Comparison of ENCODE assay signal across 23 cellular contexts in genomic region chr14:23546450-23547035, GRCh38. TPM values are rescaled to one million over a fixed set of nuclear protein-coding genes. Genes with fewer than 3 reads are reported as not detected.
DNase-seq lines count a peak whose midpoint lies in the region; ATAC-seq, FAIRE-seq and TF ChIP-seq lines count a peak whose summit lies in the region.
"Had no signal": no experiment of that assay in that cellular context is flagged by ENCODE, and none has a peak within 500 bp of the region (broad histone marks: within the 10 kb centered on the region; RNA-seq: fewer than 3 reads in every experiment).

No MANE protein-coding gene starts in this region.

- POLR2A ChIA-PET in HepG2 (lab: Yijun Ruan, JAX), result interaction anchor here (0.8 to 1.8 kb wide), 8 partner anchors 8 to 225 kb away, joined by 3 to 11 read pairs (median 4); partner anchors contain the start of gene PABPN1

- H3K9ac ChIP-seq in HepG2 (ENCODE audit: insufficient read depth, low read depth, low read length) (no peak overlapping the region), H9 (ENCODE audit: extremely low read depth, insufficient read length, low read length) (no peak overlapping the region)
- H3K9ac ChIP-seq: GM23248 had no signal

- H2BK120ac ChIP-seq in H9 (ENCODE audit: low read depth, low read length, poor library complexity, severe bottlenecking), result no peak overlapping the region

- FAIRE-seq in HepG2 (lab: Jason Lieb, UNC), result no peak
- FAIRE-seq: GM12878, GM19239, H54 had no signal

- no peaks in the 10 kb centered on the region for H3K79me1 ChIP-seq in H9 (ENCODE audit: insufficient read depth, low read depth, low read length, poor library complexity, severe bottlenecking)

- H2BK12ac ChIP-seq in H9 (ENCODE audit: insufficient read length, low read depth, low read length), result no peak overlapping the region

- H3K9me3 Mint-ChIP-seq in H9 (no peaks in the 10 kb centered on the region), glutamatergic neuron (ENCODE audit: unreplicated experiment) (peaks cover 12% of the 10 kb centered on the region)
- H3K9me3 Mint-ChIP-seq in activated CD8-positive, alpha-beta memory T cell treated with anti-CD3 and anti-CD28 coated beads, Interleukin-2, amount 10 ng/mL, durations not matched to agents 7 days and 5 days (ENCODE audit: low read depth), result no peaks in the 10 kb centered on the region
- H3K9me3 Mint-ChIP-seq: CD4-positive, CD25-positive, alpha-beta regulatory T cell; CD8-positive, alpha-beta T cell had no signal

- CTCF ChIA-PET in HepG2 (lab: Yijun Ruan, JAX; ENCODE audit: low intra/inter-chr PET ratio, low total read pairs), result no interaction called here
- CTCF ChIA-PET in activated CD8-positive, alpha-beta memory T cell treated with anti-CD3 and anti-CD28 coated beads, Interleukin-2, amount 10 ng/mL, durations not matched to agents 7 days and 5 days (lab: Charles Lee), result interaction anchor here (0.8 kb wide), 1 partner anchor 12 kb away, joined by 3 read pairs; no protein-coding TSS in a partner anchor

- no peak overlapping the region for H3K4me3 ChIP-seq in HepG2 (replicated peaks in 1 of 3; ENCODE audit: insufficient read depth in 1 of 3, low read depth in 2 of 3, low read length in 3 of 3)
- no peak overlapping the region for H3K4me3 ChIP-seq in right lobe of liver
- no peak overlapping the region for H3K4me3 ChIP-seq in gastrocnemius medialis
- H3K4me3 ChIP-seq: GM12878, GM23248 had no signal

- no peak overlapping the region for H3K4ac ChIP-seq in H9 (ENCODE audit: low read depth, low read length)

- H3K4me1 Mint-ChIP-seq in H9 (peaks cover 13% of the 10 kb centered on the region in 2 experiments), glutamatergic neuron (ENCODE audit: low read depth, unreplicated experiment) (peaks cover 14% of the 10 kb centered on the region)
- H3K4me1 Mint-ChIP-seq in activated CD8-positive, alpha-beta memory T cell treated with anti-CD3 and anti-CD28 coated beads, Interleukin-2, amount 10 ng/mL, durations not matched to agents 7 days and 5 days, result no peaks in the 10 kb centered on the region

- H3T11ph ChIP-seq in H9 (ENCODE audit: low read length), result no peak overlapping the region

- H2AK5ac ChIP-seq in H9 (ENCODE audit: insufficient read length, low read length), result no peak overlapping the region

- no peak overlapping the region for H3K14ac ChIP-seq in H9 (ENCODE audit: insufficient read depth, low read length)

- H3K4me3 Mint-ChIP-seq in H9 (0 out of 5 replicates have a peak overlapping the region, but pooled peaks of 1 of the 2 experiments have one; percentile 54), glutamatergic neuron (ENCODE audit: unreplicated experiment) (peak overlapping the region; percentile 78)
- no peak overlapping the region for H3K4me3 Mint-ChIP-seq in activated CD8-positive, alpha-beta memory T cell treated with anti-CD3 and anti-CD28 coated beads, Interleukin-2, amount 10 ng/mL, durations not matched to agents 7 days and 5 days
- H3K4me3 Mint-ChIP-seq: CD4-positive, CD25-positive, alpha-beta regulatory T cell; CD8-positive, alpha-beta T cell had no signal

- no peak overlapping the region for H2BK20ac ChIP-seq in H9 (ENCODE audit: low read depth, low read length, poor library complexity, severe bottlenecking)

- H3K56ac ChIP-seq in H9 (ENCODE audit: insufficient read length, low read depth, low read length), result no peak overlapping the region

- WGBS in HepG2 (ENCODE audit: low lambda C conversion rate), result 34% methylated on average over 10 of the region's 10 CpGs
- 68% methylated on average over 8 of the region's 10 CpGs for WGBS in right lobe of liver (ENCODE audit: insufficient coverage, low coverage, low lambda C conversion rate, missing lambda C conversion rate)
- WGBS in H9 (ENCODE audit: extremely low coverage, insufficient read length, low lambda C conversion rate), result no CpG with 5 or more reads among the region's 10 CpGs

- H3K27me3 Mint-ChIP-seq in H9 (ENCODE audit: low read depth) (no peaks in the 10 kb centered on the region; the same call in 1 of the 2 replicates), glutamatergic neuron (ENCODE audit: unreplicated experiment) (peaks cover 17% of the 10 kb centered on the region)
- no peaks in the 10 kb centered on the region for H3K27me3 Mint-ChIP-seq in activated CD8-positive, alpha-beta memory T cell treated with anti-CD3 and anti-CD28 coated beads, Interleukin-2, amount 10 ng/mL, durations not matched to agents 7 days and 5 days

- H2AFZ ChIP-seq in HepG2 (ENCODE audit: low read length) (no peak overlapping the region), H9 (ENCODE audit: low read length) (no peak overlapping the region)
- H2AFZ ChIP-seq: GM23248 had no signal

- H2BK15ac ChIP-seq in H9 (ENCODE audit: low read depth, low read length), result no peak overlapping the region

- no peak overlapping the region for H4K91ac ChIP-seq in H9 (ENCODE audit: insufficient read length, low read depth, low read length)

- no peak overlapping the region for H4K8ac ChIP-seq in H9 (replicated peaks; ENCODE audit: insufficient read length, low read depth, low read length)

- in situ Hi-C loops in HepG2 (cut with HindIII; ENCODE audit: extremely low pct_ligation_motif_present, low pct_unique_long_range_greater_than_20kb), result no loop called here
- in situ Hi-C loops in gastrocnemius medialis (cut with MboI; ENCODE audit: low sequenced_read_pairs in 4 of 4), result loop anchor here in 1 of 4 donors (10.0 kb wide), 1 partner anchor 52 kb away; no protein-coding TSS in a partner anchor
- in situ Hi-C loops in G401 (cut with HindIII; ENCODE audit: low sequenced_read_pairs), result no loop called here

- H3K9me3 ChIP-seq in HepG2 (ENCODE audit: low read length) (no peaks in the 10 kb centered on the region), right lobe of liver (no peaks in the 10 kb centered on the region), H9 (ENCODE audit: control insufficient read depth, low read depth, low read length) (no peaks in the 10 kb centered on the region), gastrocnemius medialis (no peaks in the 10 kb centered on the region)
- H3K9me3 ChIP-seq: Caco-2 had no signal

- H3K36me3 Mint-ChIP-seq in H9 (ENCODE audit: insufficient read depth in 1 of 3, low read depth in 3 of 3) (peaks cover 13 to 28% (median 13%) of the 10 kb centered on the region in 3 experiments; a peak in 6 of 7 replicates), glutamatergic neuron (ENCODE audit: unreplicated experiment) (no peaks in the 10 kb centered on the region)
- no peaks in the 10 kb centered on the region for H3K36me3 Mint-ChIP-seq in activated CD8-positive, alpha-beta memory T cell treated with anti-CD3 and anti-CD28 coated beads, Interleukin-2, amount 10 ng/mL, durations not matched to agents 7 days and 5 days
- H3K36me3 Mint-ChIP-seq: CD4-positive, CD25-positive, alpha-beta regulatory T cell; CD8-positive, alpha-beta T cell had no signal

- H3K18ac ChIP-seq in H9 (ENCODE audit: insufficient read length, low read depth, low read length), result no peak overlapping the region

- H4K5ac ChIP-seq in H9 (ENCODE audit: insufficient read length, low read depth, low read length), result no peak overlapping the region

- H3K4me2 ChIP-seq in HepG2 (ENCODE audit: low read depth, low read length), result peak overlapping the region; percentile 10
- no peak overlapping the region for H3K4me2 ChIP-seq in H9 (ENCODE audit: insufficient read depth, insufficient read length, low read length)

- intact Hi-C loops in HepG2 (cut with micrococcal nuclease; ENCODE audit: unreplicated experiment), result no loop called here
- intact Hi-C loops in right lobe of liver (cut with DNase I), result no loop called here
- intact Hi-C loops in gastrocnemius medialis (cut with DNase I; ENCODE audit: low total_unique reads), result no loop called here

- TF ChIP-seq CTCF in HepG2 (CRISPR knock-in tag; IDR thresholded peaks at IDR 0.05) (no peak), right lobe of liver (IDR thresholded peaks at IDR 0.05) (no peak), H9 (conservative IDR thresholded peaks at IDR 0.05) (no peak), glutamatergic neuron (IDR thresholded peaks at IDR 0.05; ENCODE audit: partially characterized antibody, unreplicated experiment) (no peak), gastrocnemius medialis (IDR thresholded peaks at IDR 0.05 in 4 of 5, conservative IDR thresholded peaks at IDR 0.05 in 1 of 5) (no peak)

- no peaks in the 10 kb centered on the region for H3K79me2 ChIP-seq in HepG2 (ENCODE audit: insufficient read depth, low read length)
- peaks cover 13% of the 10 kb centered on the region; the same call in 1 of the 2 replicates for H3K79me2 ChIP-seq in H9 (ENCODE audit: insufficient read depth, low read length)

- H3K36me3 ChIP-seq in HepG2 (replicated peaks in 1 of 2; ENCODE audit: control insufficient read depth in 1 of 2, insufficient read depth in 2 of 2, low read length in 2 of 2), result no peaks in the 10 kb centered on the region
- H3K36me3 ChIP-seq in right lobe of liver, result no peaks in the 10 kb centered on the region
- no peaks in the 10 kb centered on the region for H3K36me3 ChIP-seq in gastrocnemius medialis

- DNase-seq in HepG2 (ENCODE audit: low spot score), result no peak
- no peak for DNase-seq in right lobe of liver
- no peak for DNase-seq in H9
- DNase-seq in glutamatergic neuron, result no peak
- DNase-seq in gastrocnemius medialis, result no peak
- no peak for DNase-seq in G401 (ENCODE audit: low spot score)
- DNase-seq in activated CD8-positive, alpha-beta memory T cell treated with anti-CD3 and anti-CD28 coated beads, Interleukin-2, amount 10 ng/mL, durations not matched to agents 7 days and 5 days, result no peak
- DNase-seq: Caco-2; CD4-positive, CD25-positive, alpha-beta regulatory T cell; CD8-positive, alpha-beta T cell; DMS153; DND-41; GDM1; GM23248; HCEC 1CT had no signal

- ATAC-seq in HepG2 (peak; percentile 37), right lobe of liver (no peak), gastrocnemius medialis (no peak)
- ATAC-seq in activated CD4-positive, CD25-positive, alpha-beta regulatory T cell treated with anti-CD3 and anti-CD28 coated beads, Interleukin-2, amount 50 U/mL, for 24 hours, result no peak
- ATAC-seq in activated CD8-positive, alpha-beta memory T cell treated with anti-CD3 and anti-CD28 coated beads, Interleukin-2, amount 10 ng/mL, durations not matched to agents 7 days and 5 days, result no peak
- ATAC-seq: CD8-positive, alpha-beta T cell; GM12878 had no signal

- H3K4me1 ChIP-seq in HepG2 (ENCODE audit: insufficient read depth, low read length) (peaks cover 67% of the 10 kb centered on the region), right lobe of liver (no peaks in the 10 kb centered on the region), H9 (ENCODE audit: insufficient read depth, low read length) (peaks cover 49% of the 10 kb centered on the region; the same call in 1 of the 2 replicates), gastrocnemius medialis (peaks cover 0 to 11% of the 10 kb centered on the region in 2 donors)
- H3K4me1 ChIP-seq: Caco-2 had no signal

- TF ChIP-seq EP300 in HepG2 (IDR thresholded peaks at IDR 0.05; ENCODE audit: low read depth in 2 of 2, low read length in 2 of 2) (no peak), HepG2 (CRISPR knock-in tag; IDR thresholded peaks at IDR 0.05; ENCODE audit: borderline replicate concordance) (no peak)

- no peak overlapping the region for H2BK5ac ChIP-seq in H9 (ENCODE audit: insufficient read length, low read length)

- H3K27ac Mint-ChIP-seq in H9 (peak overlapping the region in 2 of 3 experiments; percentile 95 to 98; a peak in 2 of 7 replicates), glutamatergic neuron (ENCODE audit: unreplicated experiment) (peak overlapping the region; percentile 12)
- no peak overlapping the region for H3K27ac Mint-ChIP-seq in activated CD8-positive, alpha-beta memory T cell treated with anti-CD3 and anti-CD28 coated beads, Interleukin-2, amount 10 ng/mL, durations not matched to agents 7 days and 5 days
- H3K27ac Mint-ChIP-seq: CD4-positive, CD25-positive, alpha-beta regulatory T cell; CD8-positive, alpha-beta T cell had no signal

- TF ChIP-seq POLR2A in HepG2 (IDR thresholded peaks at IDR 0.05; ENCODE audit: insufficient read depth in 1 of 2, low read depth in 2 of 2, low read length in 2 of 2) (no peak), right lobe of liver (IDR thresholded peaks at IDR 0.05) (no peak), gastrocnemius medialis (IDR thresholded peaks at IDR 0.05) (no peak)

- H3K23ac ChIP-seq in H9 (ENCODE audit: insufficient read length, low read depth, low read length), result no peak overlapping the region

- no peak for TF ChIP-seq RAD21 in HepG2 (CRISPR knock-in tag; IDR thresholded peaks at IDR 0.05)

- no peaks in the 10 kb centered on the region; a peak in 1 of 5 replicates for H3K27me3 ChIP-seq in HepG2 (ENCODE audit: control insufficient read depth in 1 of 2, insufficient read depth in 2 of 2, low read length in 2 of 2)
- no peaks in the 10 kb centered on the region for H3K27me3 ChIP-seq in right lobe of liver
- no peaks in the 10 kb centered on the region for H3K27me3 ChIP-seq in H9 (ENCODE audit: insufficient read depth, low read length)
- H3K27me3 ChIP-seq in gastrocnemius medialis, result no peaks in the 10 kb centered on the region

- BruUV-seq in HepG2 (replicated peaks; lab: Mats Ljungman, UMichigan), result no TSS peak

- no peak overlapping the region for H3K27ac ChIP-seq in HepG2 (ENCODE audit: extremely low read length, insufficient read depth, low read length)
- no peak overlapping the region for H3K27ac ChIP-seq in right lobe of liver
- H3K27ac ChIP-seq in H9 (ENCODE audit: insufficient read length, low read depth, low read length), result no peak overlapping the region
- peak overlapping the region in 3 of 4 donors; percentile 9 to 47 (median 37) for H3K27ac ChIP-seq in gastrocnemius medialis
- H3K27ac ChIP-seq: C4-2B, GM23248 had no signal

- peaks cover 21% of the 10 kb centered on the region for H3K23me2 ChIP-seq in H9 (ENCODE audit: insufficient read length, low read depth, low read length, poor library complexity, severe bottlenecking)

- H4K20me1 ChIP-seq in HepG2 (ENCODE audit: insufficient read depth, low read length) (no peaks in the 10 kb centered on the region), H9 (ENCODE audit: control insufficient read depth, insufficient read depth, insufficient read length) (no peaks in the 10 kb centered on the region)

RNA-seq across cellular contexts. Expression of gene ZFHX2, which starts 5.0 kb away (rescaled TPM):
- total RNA-seq in HepG2 (2016; rRNA removed; fragmentation: Illumina TruSeq; extraction: Trizol) (0.44 and 0.49 TPM in 2 replicates), right lobe of liver (under 1 TPM; 0.33 to 0.83 (median 0.47) TPM), H9 (2021) (19.2 and 19.4 TPM in 2 replicates), glutamatergic neuron (ENCODE audit: unreplicated experiment) (39.1 TPM), gastrocnemius medialis (under 1 TPM in 3 of 4 donors, not detected in 1; 0.23 to 0.44 (median 0.41) TPM)
- 0.81 and 0.88 TPM in 2 replicates for total RNA-seq in HepG2 (2016; cell fraction: cytosol; rRNA removed; fragmentation: Illumina TruSeq; extraction: Trizol; ENCODE audit: low read depth)
- total RNA-seq in HepG2 (2016; cell fraction: insoluble cytoplasmic fraction; rRNA removed; fragmentation: Illumina TruSeq; extraction: Trizol), result 0.39 and 0.40 TPM in 2 replicates
- total RNA-seq in HepG2 (2016; cell fraction: membrane; rRNA removed; fragmentation: Illumina TruSeq; extraction: Trizol), result 0.49 and 0.62 TPM in 2 replicates
- total RNA-seq in HepG2 (2016; cell fraction: nucleus; rRNA removed; fragmentation: Illumina TruSeq; extraction: Trizol), result 0.78 and 1.1 TPM in 2 replicates
- polyA plus RNA-seq in HepG2 (2011; rRNA removed), result 0.17 and 0.24 TPM in 2 replicates
- 0.04 and 0.22 TPM in 2 replicates for polyA plus RNA-seq in HepG2 (2011; cell fraction: cytosol; rRNA removed)
- 1.2 and 1.4 TPM in 2 replicates for polyA plus RNA-seq in HepG2 (2011; cell fraction: nucleus; rRNA removed)
- 0.92 and 0.93 TPM in 2 replicates for polyA plus RNA-seq in HepG2 (2012)
- 0.29 TPM in 2 replicates for polyA plus RNA-seq in HepG2 (2016; cell fraction: cytosol; fragmentation: Illumina TruSeq; extraction: Trizol; ENCODE audit: low read depth)
- 0.53 and 0.73 TPM in 2 replicates for polyA plus RNA-seq in HepG2 (2016; cell fraction: insoluble cytoplasmic fraction; fragmentation: Illumina TruSeq; extraction: Trizol; ENCODE audit: low read depth)
- 0.19 and 0.22 TPM in 2 replicates for polyA plus RNA-seq in HepG2 (2016; cell fraction: membrane; fragmentation: Illumina TruSeq; extraction: Trizol; ENCODE audit: low read depth)
- 0.79 and 1.2 TPM in 2 replicates for polyA plus RNA-seq in HepG2 (2016; cell fraction: nucleus; fragmentation: Illumina TruSeq; extraction: Trizol; ENCODE audit: insufficient read depth, low read depth)
- polyA minus RNA-seq in HepG2 (2011; rRNA and poly(A)+ RNA removed; ENCODE audit: low replicate concordance), result 0.21 and 1.7 TPM in 2 replicates
- polyA minus RNA-seq in HepG2 (2011; cell fraction: cytosol; rRNA and poly(A)+ RNA removed), result 0.26 and 1.6 TPM in 2 replicates
- 1.7 and 2.2 TPM in 2 replicates for polyA minus RNA-seq in HepG2 (2011; cell fraction: nucleus; rRNA and poly(A)+ RNA removed)
- under 0.01 and 0.03 TPM in 2 replicates for total RNA-seq in G401 (2014; rRNA removed; shearing (Covaris generic))
- total RNA-seq in activated CD8-positive, alpha-beta memory T cell treated with anti-CD3 and anti-CD28 coated beads, Interleukin-2, amount 10 ng/mL, durations not matched to agents 7 days and 5 days, result 1 to 10 TPM; 1.8 to 2.7 TPM
- polyA plus RNA-seq: CD4-positive, CD25-positive, alpha-beta regulatory T cell had no signal

RNA-seq across cellular contexts. Expression of gene THTPA, which starts 9.5 kb away (rescaled TPM):
- total RNA-seq in HepG2 (2016; rRNA removed; fragmentation: Illumina TruSeq; extraction: Trizol), result 7.1 and 7.4 TPM in 2 replicates
- 6.0 and 6.1 TPM in 2 replicates for total RNA-seq in HepG2 (2016; cell fraction: cytosol; rRNA removed; fragmentation: Illumina TruSeq; extraction: Trizol; ENCODE audit: low read depth)
- 7.7 and 8.0 TPM in 2 replicates for total RNA-seq in HepG2 (2016; cell fraction: insoluble cytoplasmic fraction; rRNA removed; fragmentation: Illumina TruSeq; extraction: Trizol)
- 12.8 and 13.3 TPM in 2 replicates for total RNA-seq in HepG2 (2016; cell fraction: membrane; rRNA removed; fragmentation: Illumina TruSeq; extraction: Trizol)
- 5.8 and 5.9 TPM in 2 replicates for total RNA-seq in HepG2 (2016; cell fraction: nucleus; rRNA removed; fragmentation: Illumina TruSeq; extraction: Trizol)
- polyA plus RNA-seq in HepG2 (2011; rRNA removed), result 8.2 and 8.7 TPM in 2 replicates
- 3.6 and 5.0 TPM in 2 replicates for polyA plus RNA-seq in HepG2 (2011; cell fraction: cytosol; rRNA removed)
- 11.3 and 17.7 TPM in 2 replicates for polyA plus RNA-seq in HepG2 (2011; cell fraction: nucleus; rRNA removed)
- polyA plus RNA-seq in HepG2 (2012), result 3.9 and 4.2 TPM in 2 replicates
- 14.5 and 18.4 TPM in 2 replicates for polyA plus RNA-seq in HepG2 (2016; cell fraction: cytosol; fragmentation: Illumina TruSeq; extraction: Trizol; ENCODE audit: low read depth)
- 11.7 and 13.4 TPM in 2 replicates for polyA plus RNA-seq in HepG2 (2016; cell fraction: insoluble cytoplasmic fraction; fragmentation: Illumina TruSeq; extraction: Trizol; ENCODE audit: low read depth)
- 18.6 and 20.0 TPM in 2 replicates for polyA plus RNA-seq in HepG2 (2016; cell fraction: membrane; fragmentation: Illumina TruSeq; extraction: Trizol; ENCODE audit: low read depth)
- polyA plus RNA-seq in HepG2 (2016; cell fraction: nucleus; fragmentation: Illumina TruSeq; extraction: Trizol; ENCODE audit: insufficient read depth, low read depth), result 11.0 and 11.3 TPM in 2 replicates
- 10.0 and 22.9 TPM in 2 replicates for polyA minus RNA-seq in HepG2 (2011; rRNA and poly(A)+ RNA removed; ENCODE audit: low replicate concordance)
- 2.5 and 3.6 TPM in 2 replicates for polyA minus RNA-seq in HepG2 (2011; cell fraction: cytosol; rRNA and poly(A)+ RNA removed)
- 6.8 and 7.2 TPM in 2 replicates for polyA minus RNA-seq in HepG2 (2011; cell fraction: nucleus; rRNA and poly(A)+ RNA removed)
- total RNA-seq in right lobe of liver, result 10 to 100 TPM in 4 of 6 experiments, 1 to 10 TPM in 2; 8.2 to 15.0 (median 11.4) TPM
- 13.4 and 15.6 TPM in 2 replicates for total RNA-seq in H9 (2021)
- total RNA-seq in glutamatergic neuron (ENCODE audit: unreplicated experiment), result 19.3 TPM
- 10 to 100 TPM; 13.2 to 32.9 (median 21.4) TPM for total RNA-seq in gastrocnemius medialis
- total RNA-seq in G401 (2014; rRNA removed; shearing (Covaris generic)), result 12.9 and 22.2 TPM in 2 replicates
- total RNA-seq in activated CD8-positive, alpha-beta memory T cell treated with anti-CD3 and anti-CD28 coated beads, Interleukin-2, amount 10 ng/mL, durations not matched to agents 7 days and 5 days, result 10 to 100 TPM; 13.5 to 15.6 TPM

RNA-seq across cellular contexts. Expression of gene AP1G2, which starts 21.0 kb away (rescaled TPM):
- total RNA-seq in HepG2 (2016; rRNA removed; fragmentation: Illumina TruSeq; extraction: Trizol), result 39.4 and 96.9 TPM in 2 replicates
- total RNA-seq in HepG2 (2016; cell fraction: cytosol; rRNA removed; fragmentation: Illumina TruSeq; extraction: Trizol; ENCODE audit: low read depth), result 27.1 and 29.2 TPM in 2 replicates
- total RNA-seq in HepG2 (2016; cell fraction: insoluble cytoplasmic fraction; rRNA removed; fragmentation: Illumina TruSeq; extraction: Trizol), result 43.1 and 100 TPM in 2 replicates
- total RNA-seq in HepG2 (2016; cell fraction: membrane; rRNA removed; fragmentation: Illumina TruSeq; extraction: Trizol), result 15.6 and 15.9 TPM in 2 replicates
- total RNA-seq in HepG2 (2016; cell fraction: nucleus; rRNA removed; fragmentation: Illumina TruSeq; extraction: Trizol), result 143 and 149 TPM in 2 replicates
- 611 and 685 TPM in 2 replicates for polyA plus RNA-seq in HepG2 (2011; rRNA removed)
- 118 and 170 TPM in 2 replicates for polyA plus RNA-seq in HepG2 (2011; cell fraction: cytosol; rRNA removed)
- 4,733 and 5,679 TPM in 2 replicates for polyA plus RNA-seq in HepG2 (2011; cell fraction: nucleus; rRNA removed)
- 202 and 318 TPM in 2 replicates for polyA plus RNA-seq in HepG2 (2012)
- polyA plus RNA-seq in HepG2 (2016; cell fraction: cytosol; fragmentation: Illumina TruSeq; extraction: Trizol; ENCODE audit: low read depth), result 12.6 and 13.8 TPM in 2 replicates
- 49.4 and 63.1 TPM in 2 replicates for polyA plus RNA-seq in HepG2 (2016; cell fraction: insoluble cytoplasmic fraction; fragmentation: Illumina TruSeq; extraction: Trizol; ENCODE audit: low read depth)
- polyA plus RNA-seq in HepG2 (2016; cell fraction: membrane; fragmentation: Illumina TruSeq; extraction: Trizol; ENCODE audit: low read depth), result 18.9 and 19.4 TPM in 2 replicates
- 559 and 594 TPM in 2 replicates for polyA plus RNA-seq in HepG2 (2016; cell fraction: nucleus; fragmentation: Illumina TruSeq; extraction: Trizol; ENCODE audit: insufficient read depth, low read depth)
- polyA minus RNA-seq in HepG2 (2011; rRNA and poly(A)+ RNA removed; ENCODE audit: low replicate concordance), result 166 and 365 TPM in 2 replicates
- 55.5 and 58.2 TPM in 2 replicates for polyA minus RNA-seq in HepG2 (2011; cell fraction: cytosol; rRNA and poly(A)+ RNA removed)
- 527 and 596 TPM in 2 replicates for polyA minus RNA-seq in HepG2 (2011; cell fraction: nucleus; rRNA and poly(A)+ RNA removed)
- total RNA-seq in right lobe of liver, result 10 to 100 TPM; 13.6 to 25.9 (median 23.0) TPM
- total RNA-seq in H9 (2021), result 107 and 121 TPM in 2 replicates
- 105 TPM for total RNA-seq in glutamatergic neuron (ENCODE audit: unreplicated experiment)
- 10 to 100 TPM in 1 of 4 donors, 1 to 10 TPM in 3; 1.5 to 31.5 (median 7.8) TPM for total RNA-seq in gastrocnemius medialis
- 37.0 and 38.9 TPM in 2 replicates for total RNA-seq in G401 (2014; rRNA removed; shearing (Covaris generic))
- total RNA-seq in activated CD8-positive, alpha-beta memory T cell treated with anti-CD3 and anti-CD28 coated beads, Interleukin-2, amount 10 ng/mL, durations not matched to agents 7 days and 5 days, result 100 to 1,000 TPM; 222 to 294 TPM

RNA-seq across cellular contexts. Expression of gene JPH4, which starts 32.0 kb away (rescaled TPM):
- 0.14 and 0.22 TPM in 2 replicates for total RNA-seq in HepG2 (2016; rRNA removed; fragmentation: Illumina TruSeq; extraction: Trizol)
- 0.10 TPM in 1 of 2 replicates, not detected in the other for total RNA-seq in HepG2 (2016; cell fraction: cytosol; rRNA removed; fragmentation: Illumina TruSeq; extraction: Trizol; ENCODE audit: low read depth)
- 0.13 and 0.15 TPM in 2 replicates for total RNA-seq in HepG2 (2016; cell fraction: insoluble cytoplasmic fraction; rRNA removed; fragmentation: Illumina TruSeq; extraction: Trizol)
- total RNA-seq in HepG2 (2016; cell fraction: membrane; rRNA removed; fragmentation: Illumina TruSeq; extraction: Trizol), result 0.10 and 0.22 TPM in 2 replicates
- total RNA-seq in HepG2 (2016; cell fraction: nucleus; rRNA removed; fragmentation: Illumina TruSeq; extraction: Trizol), result 0.12 and 0.44 TPM in 2 replicates
- 0.08 and 0.16 TPM in 2 replicates for polyA plus RNA-seq in HepG2 (2011; rRNA removed)
- polyA plus RNA-seq in HepG2 (2011; cell fraction: cytosol; rRNA removed), result 0.15 and 0.18 TPM in 2 replicates
- 1.1 TPM in 2 replicates for polyA plus RNA-seq in HepG2 (2011; cell fraction: nucleus; rRNA removed)
- 0.16 and 0.54 TPM in 2 replicates for polyA plus RNA-seq in HepG2 (2012)
- 0.05 and 0.10 TPM in 2 replicates for polyA plus RNA-seq in HepG2 (2016; cell fraction: cytosol; fragmentation: Illumina TruSeq; extraction: Trizol; ENCODE audit: low read depth)
- polyA plus RNA-seq in HepG2 (2016; cell fraction: insoluble cytoplasmic fraction; fragmentation: Illumina TruSeq; extraction: Trizol; ENCODE audit: low read depth), result 0.22 and 0.33 TPM in 2 replicates
- polyA plus RNA-seq in HepG2 (2016; cell fraction: membrane; fragmentation: Illumina TruSeq; extraction: Trizol; ENCODE audit: low read depth), result 0.10 and 0.17 TPM in 2 replicates
- polyA plus RNA-seq in HepG2 (2016; cell fraction: nucleus; fragmentation: Illumina TruSeq; extraction: Trizol; ENCODE audit: insufficient read depth, low read depth), result 0.42 and 0.55 TPM in 2 replicates
- 0.18 TPM in 1 of 2 replicates, not detected in the other for polyA minus RNA-seq in HepG2 (2011; rRNA and poly(A)+ RNA removed; ENCODE audit: low replicate concordance)
- 0.35 TPM in 1 of 2 replicates, not detected in the other for polyA minus RNA-seq in HepG2 (2011; cell fraction: cytosol; rRNA and poly(A)+ RNA removed)
- polyA minus RNA-seq in HepG2 (2011; cell fraction: nucleus; rRNA and poly(A)+ RNA removed), result 0.13 and 0.25 TPM in 2 replicates
- under 1 TPM in 3 of 6 experiments, not detected in 3; 0.07 to 0.20 (median 0.19) TPM for total RNA-seq in right lobe of liver
- 6.7 and 6.8 TPM in 2 replicates for total RNA-seq in H9 (2021)
- total RNA-seq in glutamatergic neuron (ENCODE audit: unreplicated experiment), result 52.7 TPM
- total RNA-seq in gastrocnemius medialis, result under 1 TPM in 1 of 4 donors, not detected in 3; 0.09 TPM
- not detected in 2 replicates for total RNA-seq in G401 (2014; rRNA removed; shearing (Covaris generic))
- total RNA-seq in activated CD8-positive, alpha-beta memory T cell treated with anti-CD3 and anti-CD28 coated beads, Interleukin-2, amount 10 ng/mL, durations not matched to agents 7 days and 5 days, result under 1 TPM in 1 of 2 experiments, not detected in 1; 0.77 TPM
- total RNA-seq: A172; A673; Caco-2; CD4-positive, CD25-positive, alpha-beta regulatory T cell; CD8-positive, alpha-beta T cell; GM23248 had no signal
- polyA plus RNA-seq: BJ, GM23248 had no signal

Comparison
In these comparisons a context has a peak if more than half of its experiments do, and no peak if none do; other contexts are left out.
1. H3K27ac ChIP-seq: peak in gastrocnemius medialis (3 of 4); none in HepG2 (single experiment), right lobe of liver (0 of 3) and H9 (single experiment).